24 cellular contexts compared by ENCODE assay signal in genomic region chr5:148230240-148230639, GRCh38. TPM values are rescaled to one million over a fixed set of nuclear protein-coding genes. Genes with fewer than 3 reads are reported as not detected.
"Had no signal": no experiment of that assay in that cellular context is flagged by ENCODE, and none has a peak within 500 bp of the region (broad histone marks: within the 10 kb centered on the region; RNA-seq: fewer than 3 reads in every experiment).

No MANE protein-coding gene starts in this region.

- ATAC-seq: activated CD4-positive, alpha-beta T cell treated with anti-CD3 and anti-CD28 coated beads for 36 hours; activated T-cell treated with anti-CD3 and anti-CD28 coated beads, Interleukin-2, amount 50 U/mL, for 4 hours; heart left ventricle; left colon; lower lobe of right lung; stimulated activated naive CD8-positive, alpha-beta T cell treated with anti-CD3 and anti-CD28 coated beads, Interleukin-15, amount 100 ng/mL, for 72 hours had no signal

- H3K4me3 Mint-ChIP-seq: activated CD4-positive, alpha-beta memory T cell treated with anti-CD3 and anti-CD28 coated beads for 36 hours; activated CD4-positive, alpha-beta T cell treated with anti-CD3 and anti-CD28 coated beads for 36 hours; activated T-cell treated with anti-CD3 and anti-CD28 coated beads, Interleukin-2, amount 50 U/mL, for 4 hours; dendritic cell treated with granulocyte-macrophage colony-stimulating factor and Interleukin-4, amounts not matched to agents 40 ng/mL and 50 ng/mL, for 4 days; mesothelial cell of epicardium; nephron progenitor cell; stimulated activated naive CD8-positive, alpha-beta T cell treated with anti-CD3 and anti-CD28 coated beads, Interleukin-15, amount 100 ng/mL, for 72 hours had no signal

- H3K4me1 Mint-ChIP-seq: activated CD4-positive, alpha-beta T cell treated with anti-CD3 and anti-CD28 coated beads for 36 hours; mesothelial cell of epicardium; stimulated activated naive CD8-positive, alpha-beta T cell treated with anti-CD3 and anti-CD28 coated beads, Interleukin-15, amount 100 ng/mL, for 72 hours had no signal

- H3K4me3 ChIP-seq: heart left ventricle, lower lobe of right lung, ovary, sigmoid colon, spleen, upper lobe of left lung had no signal

- H3K27ac ChIP-seq: epithelial cell of prostate, heart left ventricle, lower lobe of right lung, ovary, sigmoid colon, spleen, upper lobe of left lung had no signal

- H3K9me3 Mint-ChIP-seq: activated CD4-positive, alpha-beta memory T cell treated with anti-CD3 and anti-CD28 coated beads for 36 hours; dendritic cell treated with granulocyte-macrophage colony-stimulating factor and Interleukin-4, amounts not matched to agents 40 ng/mL and 50 ng/mL, for 4 days; mesothelial cell of epicardium; stimulated activated naive CD8-positive, alpha-beta T cell treated with anti-CD3 and anti-CD28 coated beads, Interleukin-15, amount 100 ng/mL, for 72 hours had no signal

- H3K27me3 ChIP-seq: ovary, sigmoid colon, upper lobe of left lung had no signal

- H3K27me3 Mint-ChIP-seq: activated CD4-positive, alpha-beta T cell treated with anti-CD3 and anti-CD28 coated beads for 36 hours had no signal

- H3K4me1 ChIP-seq: heart left ventricle, lower lobe of right lung, sigmoid colon, spleen, upper lobe of left lung had no signal

- H3K36me3 ChIP-seq: heart left ventricle, lower lobe of right lung, ovary, sigmoid colon, spleen, upper lobe of left lung had no signal

- H3K27ac Mint-ChIP-seq: activated CD4-positive, alpha-beta memory T cell treated with anti-CD3 and anti-CD28 coated beads for 36 hours; activated CD4-positive, alpha-beta T cell treated with anti-CD3 and anti-CD28 coated beads for 36 hours; dendritic cell treated with granulocyte-macrophage colony-stimulating factor and Interleukin-4, amounts not matched to agents 40 ng/mL and 50 ng/mL, for 4 days; mesothelial cell of epicardium; nephron progenitor cell had no signal

- H3K36me3 Mint-ChIP-seq: activated CD4-positive, alpha-beta memory T cell treated with anti-CD3 and anti-CD28 coated beads for 36 hours; mesothelial cell of epicardium had no signal

- H3K9me3 ChIP-seq: heart left ventricle, lower lobe of right lung, ovary, sigmoid colon, spleen, upper lobe of left lung had no signal

- DNase-seq: activated CD4-positive, alpha-beta memory T cell treated with anti-CD3 and anti-CD28 coated beads for 36 hours; activated CD4-positive, alpha-beta T cell treated with anti-CD3 and anti-CD28 coated beads for 36 hours; activated effector memory CD4-positive, alpha-beta T cell treated with Interleukin-2 at 50 U/mL for 16 hours; activated naive CD4-positive, alpha-beta T cell treated with anti-CD3 and anti-CD28 coated beads, Interleukin-2, amount 50 U/mL, for 16 hours; activated T-cell treated with anti-CD3 and anti-CD28 coated beads, Interleukin-2, amount 50 U/mL, for 4 hours; effector memory CD4-positive, alpha-beta T cell; heart left ventricle; left colon; lower lobe of right lung; nephron progenitor cell; ovary; sigmoid colon; spleen; stimulated activated naive CD8-positive, alpha-beta T cell treated with anti-CD3 and anti-CD28 coated beads, Interleukin-15, amount 100 ng/mL, for 72 hours; T-helper 9 cell; upper lobe of left lung had no signal

RNA-seq across cellular contexts. Expression of gene MARCOL, which starts 8.1 kb away (rescaled TPM):
- total RNA-seq: activated CD4-positive, alpha-beta memory T cell treated with anti-CD3 and anti-CD28 coated beads for 36 hours; activated CD4-positive, alpha-beta T cell treated with anti-CD3 and anti-CD28 coated beads for 36 hours; activated T-cell treated with anti-CD3 and anti-CD28 coated beads, Interleukin-2, amount 50 U/mL, for 4 hours; astrocyte; bronchial epithelial cell; cerebellum; frontal cortex; heart left ventricle; left colon; lower lobe of right lung; mesothelial cell of epicardium; spleen; temporal lobe; upper lobe of left lung had no signal

RNA-seq across cellular contexts. Expression of gene SPINK6, which starts 27.4 kb away (rescaled TPM):
- total RNA-seq: activated CD4-positive, alpha-beta memory T cell treated with anti-CD3 and anti-CD28 coated beads for 36 hours; activated CD4-positive, alpha-beta T cell treated with anti-CD3 and anti-CD28 coated beads for 36 hours; activated T-cell treated with anti-CD3 and anti-CD28 coated beads, Interleukin-2, amount 50 U/mL, for 4 hours; astrocyte; bronchial epithelial cell; cerebellum; frontal cortex; heart left ventricle; left colon; lower lobe of right lung; mesothelial cell of epicardium; spleen; temporal lobe; upper lobe of left lung had no signal

RNA-seq across cellular contexts. Expression of gene SPINK13, which starts 38.4 kb away (rescaled TPM):
- total RNA-seq: activated CD4-positive, alpha-beta memory T cell treated with anti-CD3 and anti-CD28 coated beads for 36 hours; activated CD4-positive, alpha-beta T cell treated with anti-CD3 and anti-CD28 coated beads for 36 hours; activated T-cell treated with anti-CD3 and anti-CD28 coated beads, Interleukin-2, amount 50 U/mL, for 4 hours; astrocyte; bronchial epithelial cell; cerebellum; frontal cortex; heart left ventricle; left colon; lower lobe of right lung; mesothelial cell of epicardium; spleen; temporal lobe; upper lobe of left lung had no signal
